ENCODE assay signal across 39 cellular contexts in the genomic region with DNA sequence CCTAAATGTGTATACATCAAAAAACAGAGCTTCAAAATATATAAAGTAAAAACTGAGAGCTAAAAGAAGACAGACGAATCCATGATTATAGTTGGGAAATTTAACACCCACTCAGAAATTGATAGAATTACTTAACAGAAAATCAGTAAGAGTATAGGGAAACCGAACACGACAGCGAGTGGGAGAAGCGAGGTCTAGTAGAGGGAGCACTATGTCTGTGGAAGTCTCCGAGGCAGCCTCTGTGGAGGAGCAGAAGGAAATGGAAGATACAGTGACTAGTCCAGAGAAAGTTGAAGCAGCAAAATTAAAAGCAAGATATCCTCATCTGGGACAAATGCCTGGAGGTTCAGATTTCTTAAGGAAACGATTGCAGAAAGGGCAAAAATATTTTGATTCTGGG. TPM values are rescaled to one million over a fixed set of nuclear protein-coding genes. Genes with fewer than 3 reads are reported as not detected.
"Had no signal": no experiment of that assay in that cellular context is flagged by ENCODE, and none has a peak within 500 bp of the region (broad histone marks: within the 10 kb centered on the region; RNA-seq: fewer than 3 reads in every experiment).

No MANE protein-coding gene starts in this region.

- H3K9ac ChIP-seq: KMS-11 had no signal

- H3K36me3 ChIP-seq: MG63 had no signal

- H3K27ac ChIP-seq: KMS-11 had no signal

- H3K4me2 ChIP-seq: KMS-11 had no signal

- H3K4me3 ChIP-seq: MG63 had no signal

- H3K27me3 ChIP-seq: MG63 had no signal

- DNase-seq: Karpas-422, Kasumi-1, MG63, MM.1S, MV-4-11, NCI-H1048, NCI-H1092, NCI-H1092 treated with DMSO at 0.1 percent for 48 hours, NCI-H1105, NCI-H1105 treated with DMSO at 0.1 percent for 48 hours, NCI-H1417, NCI-H1417 treated with DMSO at 0.1 percent for 48 hours, NCI-H1436, NCI-H1436 treated with DMSO at 0.1 percent for 48 hours, NCI-H146, NCI-H1694, NCI-H1694 treated with DMSO at 0.1 percent for 48 hours, NCI-H187, NCI-H187 treated with DMSO at 0.1 percent for 48 hours, NCI-H1930, NCI-H2029, NCI-H2029 treated with DMSO at 0.1 percent for 48 hours, NCI-H2081, NCI-H2081 treated with DMSO at 0.1 percent for 48 hours, NCI-H2107, NCI-H2171, NCI-H2171 treated with DMSO at 0.1 percent for 48 hours, NCI-H2227 treated with DMSO at 0.1 percent for 48 hours, NCI-H226, NCI-H345, NCI-H446, NCI-H446 treated with DMSO at 0.1 percent for 48 hours, NCI-H510A, NCI-H510A treated with DMSO at 0.1 percent for 48 hours had no signal

RNA-seq across cellular contexts. Expression of a gene that starts 38.8 kb away (rescaled TPM):
- total RNA-seq: LHCN-M2, M059J, MCF 10A, NCI-H460 had no signal
